25 cellular contexts compared by ENCODE assay signal in genomic region chr2:240578488-240578887, GRCh38. TPM values are rescaled to one million over a fixed set of nuclear protein-coding genes. Genes with fewer than 3 reads are reported as not detected.
A peak's percentile ranks its signal among the peaks of the same experiment; 100 is the strongest.
DNase-seq lines count a peak whose midpoint lies in the region; ATAC-seq and TF ChIP-seq lines count a peak whose summit lies in the region.
"Had no signal": no experiment of that assay in that cellular context is flagged by ENCODE, and none has a peak within 500 bp of the region (broad histone marks: within the 10 kb centered on the region; RNA-seq: fewer than 3 reads in every experiment).

No MANE protein-coding gene starts in this region.

- H3K27me3 Mint-ChIP-seq in natural killer cell treated with Interleukin-12 subunit alpha and Interleukin-12 subunit beta and Interleukin-15 and Interleukin-18, amount 100 ng/mL, for 72 hours, result no peaks in the 10 kb centered on the region
- no peaks in the 10 kb centered on the region for H3K27me3 Mint-ChIP-seq in natural killer cell (ENCODE audit: low read depth in 2 of 2)
- H3K27me3 Mint-ChIP-seq in dendritic cell treated with granulocyte-macrophage colony-stimulating factor and Interleukin-4, amounts not matched to agents 40 ng/mL and 50 ng/mL, for 4 days, result no peaks in the 10 kb centered on the region
- H3K27me3 Mint-ChIP-seq: memory B cell, progenitor cell of endocrine pancreas had no signal

- TSS peak; percentile 10 for BruUV-seq in PC-3 (replicated peaks; lab: Mats Ljungman, UMichigan)

- H3K27me3 ChIP-seq in PC-3 (ENCODE audit: low read length) (no peaks in the 10 kb centered on the region), upper lobe of right lung (no peaks in the 10 kb centered on the region), WERI-Rb-1 (ENCODE audit: insufficient read depth, low read depth, severe bottlenecking) (no peaks in the 10 kb centered on the region)
- H3K27me3 ChIP-seq: testis had no signal

- H4K20me1 ChIP-seq in PC-3 (ENCODE audit: low read length), result no peaks in the 10 kb centered on the region; the same call in 1 of the 2 replicates

- peaks cover 31 to 35% of the 10 kb centered on the region in 2 donors for H3K4me1 Mint-ChIP-seq in natural killer cell treated with Interleukin-12 subunit alpha and Interleukin-12 subunit beta and Interleukin-15 and Interleukin-18, amount 100 ng/mL, for 72 hours (ENCODE audit: low read depth in 2 of 2)
- peaks cover 21 to 40% of the 10 kb centered on the region in 2 donors for H3K4me1 Mint-ChIP-seq in natural killer cell
- H3K4me1 Mint-ChIP-seq in dendritic cell treated with granulocyte-macrophage colony-stimulating factor and Interleukin-4, amounts not matched to agents 40 ng/mL and 50 ng/mL, for 4 days (ENCODE audit: low read depth), result peaks cover 68% of the 10 kb centered on the region

- POLR2A ChIA-PET in PC-3 (lab: Charles Lee; ENCODE audit: unreplicated experiment), result no interaction called here

- no peak overlapping the region for H3K4me3 Mint-ChIP-seq in natural killer cell treated with Interleukin-12 subunit alpha and Interleukin-12 subunit beta and Interleukin-15 and Interleukin-18, amount 100 ng/mL, for 72 hours
- no peak overlapping the region for H3K4me3 Mint-ChIP-seq in natural killer cell
- H3K4me3 Mint-ChIP-seq in dendritic cell treated with granulocyte-macrophage colony-stimulating factor and Interleukin-4, amounts not matched to agents 40 ng/mL and 50 ng/mL, for 4 days, result no peak overlapping the region
- H3K4me3 Mint-ChIP-seq: activated T-cell treated with anti-CD3 and anti-CD28 coated beads, Interleukin-2, amount 50 U/mL, for 4 hours; memory B cell; nephron had no signal

- H3F3A ChIP-seq in PC-3 (ENCODE audit: low read length, unreplicated experiment), result peaks cover 7% of the 10 kb centered on the region

- no peak overlapping the region for H3K4me3 ChIP-seq in PC-3 (ENCODE audit: low read length)
- no peak overlapping the region for H3K4me3 ChIP-seq in upper lobe of right lung
- no peak overlapping the region for H3K4me3 ChIP-seq in WERI-Rb-1 (ENCODE audit: low read depth, low read length)
- H3K4me3 ChIP-seq: GM12878, smooth muscle cell, testis had no signal

- H3K9me3 ChIP-seq in PC-3 (ENCODE audit: low read length) (no peaks in the 10 kb centered on the region), upper lobe of right lung (no peaks in the 10 kb centered on the region), WERI-Rb-1 (ENCODE audit: severe bottlenecking) (no peaks in the 10 kb centered on the region)
- H3K9me3 ChIP-seq: testis had no signal

- peak overlapping the region; percentile 23 to 75 for H3K27ac Mint-ChIP-seq in natural killer cell treated with Interleukin-12 subunit alpha and Interleukin-12 subunit beta and Interleukin-15 and Interleukin-18, amount 100 ng/mL, for 72 hours
- peak overlapping the region in 1 of 2 donors; percentile 77 for H3K27ac Mint-ChIP-seq in natural killer cell
- peak overlapping the region; percentile 87 for H3K27ac Mint-ChIP-seq in dendritic cell treated with granulocyte-macrophage colony-stimulating factor and Interleukin-4, amounts not matched to agents 40 ng/mL and 50 ng/mL, for 4 days
- H3K27ac Mint-ChIP-seq: memory B cell, nephron, progenitor cell of endocrine pancreas had no signal

- H3K9me3 Mint-ChIP-seq in natural killer cell treated with Interleukin-12 subunit alpha and Interleukin-12 subunit beta and Interleukin-15 and Interleukin-18, amount 100 ng/mL, for 72 hours, result no peaks in the 10 kb centered on the region
- no peaks in the 10 kb centered on the region for H3K9me3 Mint-ChIP-seq in natural killer cell
- H3K9me3 Mint-ChIP-seq in dendritic cell treated with granulocyte-macrophage colony-stimulating factor and Interleukin-4, amounts not matched to agents 40 ng/mL and 50 ng/mL, for 4 days, result no peaks in the 10 kb centered on the region
- H3K9me3 Mint-ChIP-seq: activated T-cell treated with anti-CD3 and anti-CD28 coated beads, Interleukin-2, amount 50 U/mL, for 4 hours; nephron had no signal

- 0 out of 2 replicates have a peak overlapping the region, but pooled peaks have one; percentile 79 for H3K4me2 ChIP-seq in PC-3 (ENCODE audit: low read length)
- H3K4me2 ChIP-seq: smooth muscle cell had no signal

- TF ChIP-seq CTCF in natural killer cell (IDR thresholded peaks at IDR 0.05) (no peak), PC-3 (conservative IDR thresholded peaks at IDR 0.05; ENCODE audit: low read depth, low read length) (no peak), upper lobe of right lung (IDR thresholded peaks at IDR 0.05) (no peak), WERI-Rb-1 (IDR thresholded peaks at IDR 0.05; ENCODE audit: low read depth, low read length) (no peak)

- no peak for DNase-seq in natural killer cell treated with Interleukin-12 subunit alpha and Interleukin-12 subunit beta and Interleukin-15 and Interleukin-18, amount 100 ng/mL, for 72 hours (ENCODE audit: low spot score)
- DNase-seq in natural killer cell (no peak), PC-3 (no peak), upper lobe of right lung (no peak), NCI-H1092 treated with DMSO at 0.1 percent for 48 hours (lab: John Stamatoyannopoulos, UW) (no peak), anterior cingulate cortex (lab: John Stamatoyannopoulos, UW) (no peak), WERI-Rb-1 (no peak)
- DNase-seq: activated CD4-positive, CD25-positive, alpha-beta regulatory T cell treated with anti-CD3 and anti-CD28 coated beads, Interleukin-2, amount 50 U/mL, for 72 hours; activated T-cell treated with anti-CD3 and anti-CD28 coated beads, Interleukin-2, amount 50 U/mL, for 4 hours; AML-193; amygdala; DMS 273 treated with DMSO at 0.1 percent for 48 hours; GDM1; NCI-H1105 treated with DMSO at 0.1 percent for 48 hours; NCI-H526; stimulated activated CD8-positive, alpha-beta memory T cell treated with anti-CD3 and anti-CD28 coated beads, Interleukin-4, amount 100 ng/mL, for 48 hours; T-helper 9 cell; testis had no signal

- CTCF ChIA-PET in PC-3 (lab: Charles Lee), result no interaction called here

- no peaks in the 10 kb centered on the region for H3K36me3 Mint-ChIP-seq in natural killer cell treated with Interleukin-12 subunit alpha and Interleukin-12 subunit beta and Interleukin-15 and Interleukin-18, amount 100 ng/mL, for 72 hours
- H3K36me3 Mint-ChIP-seq in natural killer cell, result no peaks in the 10 kb centered on the region
- H3K36me3 Mint-ChIP-seq in dendritic cell treated with granulocyte-macrophage colony-stimulating factor and Interleukin-4, amounts not matched to agents 40 ng/mL and 50 ng/mL, for 4 days (ENCODE audit: low read depth), result peaks cover 90% of the 10 kb centered on the region

- H3K9me2 ChIP-seq in PC-3 (replicated peaks; ENCODE audit: low read length), result no peaks in the 10 kb centered on the region

- no peak overlapping the region for H3K9ac ChIP-seq in PC-3 (ENCODE audit: low read length)

- no peak overlapping the region for H2AFZ ChIP-seq in PC-3 (ENCODE audit: low read length)

- peaks cover 47% of the 10 kb centered on the region for H3K4me1 ChIP-seq in PC-3 (ENCODE audit: insufficient read depth, low read length)
- peaks cover 24% of the 10 kb centered on the region for H3K4me1 ChIP-seq in upper lobe of right lung
- H3K4me1 ChIP-seq: testis had no signal

- peaks cover 46% of the 10 kb centered on the region for H3K79me2 ChIP-seq in PC-3 (ENCODE audit: low read length)

- H3K27ac ChIP-seq in PC-3 (ENCODE audit: low read length), result peak overlapping the region; percentile 91; the same call in 1 of the 2 replicates
- H3K27ac ChIP-seq in upper lobe of right lung, result peak overlapping the region; percentile 82
- no peak overlapping the region for H3K27ac ChIP-seq in WERI-Rb-1
- H3K27ac ChIP-seq: testis had no signal

- no peak for ATAC-seq in natural killer cell treated with Interleukin-12 subunit alpha and Interleukin-12 subunit beta and Interleukin-15 and Interleukin-18, amount 100 ng/mL, for 72 hours
- no peak for ATAC-seq in natural killer cell
- no peak for ATAC-seq in PC-3
- ATAC-seq in upper lobe of right lung, result no peak

- H3K36me3 ChIP-seq in PC-3 (ENCODE audit: low read depth, low read length) (peaks cover 4% of the 10 kb centered on the region; the same call in 1 of the 2 replicates), upper lobe of right lung (peaks cover 47% of the 10 kb centered on the region), WERI-Rb-1 (peaks cover 24% of the 10 kb centered on the region)

- intact Hi-C loops in natural killer cell (cut with micrococcal nuclease), result no loop called here
- intact Hi-C loops in PC-3 (cut with micrococcal nuclease), result no loop called here
- intact Hi-C loops in dendritic cell treated with granulocyte-macrophage colony-stimulating factor and Interleukin-4, amounts not matched to agents 40 ng/mL and 50 ng/mL, for 4 days (cut with micrococcal nuclease), result no loop called here
- intact Hi-C loops in upper lobe of right lung (cut with DNase I), result no loop called here

RNA-seq across cellular contexts. Expression of gene CAPN10, which starts 8.0 kb away (rescaled TPM):
- 10 to 100 TPM; 50.4 to 73.9 TPM for total RNA-seq in natural killer cell treated with Interleukin-12 subunit alpha and Interleukin-12 subunit beta and Interleukin-15 and Interleukin-18, amount 100 ng/mL, for 72 hours
- total RNA-seq in natural killer cell (10 to 100 TPM; 69.3 to 95.1 (median 91.0) TPM), PC-3 (2014; rRNA removed) (32.2 and 40.1 TPM in 2 replicates), upper lobe of right lung (31.8 TPM)

RNA-seq across cellular contexts. Expression of gene RNPEPL1, which starts 10.2 kb away (rescaled TPM):
- 10 to 100 TPM; 60.9 to 67.6 TPM for total RNA-seq in natural killer cell treated with Interleukin-12 subunit alpha and Interleukin-12 subunit beta and Interleukin-15 and Interleukin-18, amount 100 ng/mL, for 72 hours
- total RNA-seq in natural killer cell, result 100 to 1,000 TPM; 145 to 167 (median 164) TPM
- total RNA-seq in PC-3 (2014; rRNA removed), result 25.8 and 44.5 TPM in 2 replicates
- 88.6 TPM for total RNA-seq in upper lobe of right lung

RNA-seq across cellular contexts. Expression of gene DUSP28, which starts 18.3 kb away (rescaled TPM):
- 1 to 10 TPM; 6.1 to 6.3 TPM for total RNA-seq in natural killer cell treated with Interleukin-12 subunit alpha and Interleukin-12 subunit beta and Interleukin-15 and Interleukin-18, amount 100 ng/mL, for 72 hours
- total RNA-seq in natural killer cell, result 10 to 100 TPM; 13.5 to 25.2 (median 18.5) TPM
- 8.3 and 11.9 TPM in 2 replicates for total RNA-seq in PC-3 (2014; rRNA removed)
- 5.3 TPM for total RNA-seq in upper lobe of right lung

RNA-seq across cellular contexts. Expression of gene ANKMY1, which starts 20.7 kb away (rescaled TPM):
- total RNA-seq in natural killer cell treated with Interleukin-12 subunit alpha and Interleukin-12 subunit beta and Interleukin-15 and Interleukin-18, amount 100 ng/mL, for 72 hours, result 10 to 100 TPM; 13.0 to 40.9 TPM
- total RNA-seq in natural killer cell (10 to 100 TPM; 43.8 to 51.5 (median 46.6) TPM), PC-3 (2014; rRNA removed) (10.2 and 19.5 TPM in 2 replicates), upper lobe of right lung (19.3 TPM)

RNA-seq across cellular contexts. Expression of gene GPR35, which starts 46.8 kb away (rescaled TPM):
- 1 to 10 TPM; 5.9 to 7.6 TPM for total RNA-seq in natural killer cell treated with Interleukin-12 subunit alpha and Interleukin-12 subunit beta and Interleukin-15 and Interleukin-18, amount 100 ng/mL, for 72 hours
- total RNA-seq in natural killer cell (10 to 100 TPM; 10.6 to 19.7 (median 15.7) TPM), PC-3 (2014; rRNA removed) (2.4 and 5.2 TPM in 2 replicates), upper lobe of right lung (3.4 TPM)
- total RNA-seq: SK-MEL-5 had no signal
